1 cellular context compared by ENCODE assay signal in the genomic region with DNA sequence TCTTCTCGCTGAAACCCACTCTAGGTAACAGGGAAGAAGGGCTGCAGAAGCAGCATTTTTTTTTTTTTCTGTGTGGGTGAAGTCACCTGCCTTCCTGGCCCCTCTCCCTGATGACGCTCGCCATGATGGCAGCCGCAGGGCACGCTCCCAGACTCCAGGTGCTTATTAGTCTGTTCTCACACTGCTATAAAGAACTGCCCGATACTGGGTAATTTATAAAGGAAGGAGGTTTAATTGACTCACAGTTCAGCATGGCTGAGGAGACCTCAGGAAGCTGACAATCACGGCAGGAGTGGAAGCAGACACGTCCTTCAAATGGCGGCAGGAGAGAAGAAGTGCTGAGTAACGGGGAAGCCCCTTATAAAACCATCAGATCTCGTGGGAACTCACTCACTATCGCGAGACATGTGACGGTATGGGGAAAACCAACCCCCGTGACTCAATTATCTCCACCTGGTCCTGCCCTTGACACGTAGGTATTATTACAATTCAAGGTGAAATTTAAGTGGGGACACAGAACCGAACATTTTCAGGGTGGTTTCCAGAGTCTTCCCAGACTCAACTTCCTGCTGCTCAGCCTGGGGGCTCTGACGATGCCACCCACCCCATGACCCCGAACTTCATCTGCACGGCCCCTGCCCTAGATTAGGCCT.
TF ChIP-seq lines count a peak whose summit lies in the region.

No MANE protein-coding gene starts in this region.

TF ChIP-seq in GM23338, 12 proteins besides CTCF, POLR2A, EP300 and RAD21 (continued from another document):
- TF ChIP-seq, protein P1, sequence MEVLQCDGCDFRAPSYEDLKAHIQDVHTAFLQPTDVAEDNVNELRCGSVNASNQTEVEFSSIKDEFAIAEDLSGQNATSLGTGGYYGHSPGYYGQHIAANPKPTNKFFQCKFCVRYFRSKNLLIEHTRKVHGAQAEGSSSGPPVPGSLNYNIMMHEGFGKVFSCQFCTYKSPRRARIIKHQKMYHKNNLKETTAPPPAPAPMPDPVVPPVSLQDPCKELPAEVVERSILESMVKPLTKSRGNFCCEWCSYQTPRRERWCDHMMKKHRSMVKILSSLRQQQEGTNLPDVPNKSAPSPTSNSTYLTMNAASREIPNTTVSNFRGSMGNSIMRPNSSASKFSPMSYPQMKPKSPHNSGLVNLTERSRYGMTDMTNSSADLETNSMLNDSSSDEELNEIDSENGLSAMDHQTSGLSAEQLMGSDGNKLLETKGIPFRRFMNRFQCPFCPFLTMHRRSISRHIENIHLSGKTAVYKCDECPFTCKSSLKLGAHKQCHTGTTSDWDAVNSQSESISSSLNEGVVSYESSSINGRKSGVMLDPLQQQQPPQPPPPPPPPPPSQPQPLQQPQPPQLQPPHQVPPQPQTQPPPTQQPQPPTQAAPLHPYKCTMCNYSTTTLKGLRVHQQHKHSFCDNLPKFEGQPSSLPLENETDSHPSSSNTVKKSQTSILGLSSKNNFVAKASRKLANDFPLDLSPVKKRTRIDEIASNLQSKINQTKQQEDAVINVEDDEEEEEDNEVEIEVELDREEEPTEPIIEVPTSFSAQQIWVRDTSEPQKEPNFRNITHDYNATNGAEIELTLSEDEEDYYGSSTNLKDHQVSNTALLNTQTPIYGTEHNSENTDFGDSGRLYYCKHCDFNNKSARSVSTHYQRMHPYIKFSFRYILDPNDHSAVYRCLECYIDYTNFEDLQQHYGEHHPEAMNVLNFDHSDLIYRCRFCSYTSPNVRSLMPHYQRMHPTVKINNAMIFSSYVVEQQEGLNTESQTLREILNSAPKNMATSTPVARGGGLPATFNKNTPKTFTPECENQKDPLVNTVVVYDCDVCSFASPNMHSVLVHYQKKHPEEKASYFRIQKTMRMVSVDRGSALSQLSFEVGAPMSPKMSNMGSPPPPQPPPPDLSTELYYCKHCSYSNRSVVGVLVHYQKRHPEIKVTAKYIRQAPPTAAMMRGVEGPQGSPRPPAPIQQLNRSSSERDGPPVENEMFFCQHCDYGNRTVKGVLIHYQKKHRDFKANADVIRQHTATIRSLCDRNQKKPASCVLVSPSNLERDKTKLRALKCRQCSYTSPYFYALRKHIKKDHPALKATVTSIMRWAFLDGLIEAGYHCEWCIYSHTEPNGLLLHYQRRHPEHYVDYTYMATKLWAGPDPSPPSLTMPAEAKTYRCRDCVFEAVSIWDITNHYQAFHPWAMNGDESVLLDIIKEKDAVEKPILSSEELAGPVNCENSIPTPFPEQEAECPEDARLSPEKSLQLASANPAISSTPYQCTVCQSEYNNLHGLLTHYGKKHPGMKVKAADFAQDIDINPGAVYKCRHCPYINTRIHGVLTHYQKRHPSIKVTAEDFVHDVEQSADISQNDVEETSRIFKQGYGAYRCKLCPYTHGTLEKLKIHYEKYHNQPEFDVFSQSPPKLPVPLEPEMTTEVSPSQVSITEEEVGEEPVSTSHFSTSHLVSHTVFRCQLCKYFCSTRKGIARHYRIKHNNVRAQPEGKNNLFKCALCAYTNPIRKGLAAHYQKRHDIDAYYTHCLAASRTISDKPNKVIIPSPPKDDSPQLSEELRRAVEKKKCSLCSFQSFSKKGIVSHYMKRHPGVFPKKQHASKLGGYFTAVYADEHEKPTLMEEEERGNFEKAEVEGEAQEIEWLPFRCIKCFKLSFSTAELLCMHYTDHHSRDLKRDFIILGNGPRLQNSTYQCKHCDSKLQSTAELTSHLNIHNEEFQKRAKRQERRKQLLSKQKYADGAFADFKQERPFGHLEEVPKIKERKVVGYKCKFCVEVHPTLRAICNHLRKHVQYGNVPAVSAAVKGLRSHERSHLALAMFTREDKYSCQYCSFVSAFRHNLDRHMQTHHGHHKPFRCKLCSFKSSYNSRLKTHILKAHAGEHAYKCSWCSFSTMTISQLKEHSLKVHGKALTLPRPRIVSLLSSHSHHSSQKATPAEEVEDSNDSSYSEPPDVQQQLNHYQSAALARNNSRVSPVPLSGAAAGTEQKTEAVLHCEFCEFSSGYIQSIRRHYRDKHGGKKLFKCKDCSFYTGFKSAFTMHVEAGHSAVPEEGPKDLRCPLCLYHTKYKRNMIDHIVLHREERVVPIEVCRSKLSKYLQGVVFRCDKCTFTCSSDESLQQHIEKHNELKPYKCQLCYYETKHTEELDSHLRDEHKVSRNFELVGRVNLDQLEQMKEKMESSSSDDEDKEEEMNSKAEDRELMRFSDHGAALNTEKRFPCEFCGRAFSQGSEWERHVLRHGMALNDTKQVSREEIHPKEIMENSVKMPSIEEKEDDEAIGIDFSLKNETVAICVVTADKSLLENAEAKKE (CRISPR knock-in tag; IDR thresholded peaks at IDR 0.05), result no peak
- no peak for TF ChIP-seq NANOG (IDR thresholded peaks at IDR 0.05; ENCODE audit: borderline replicate concordance)
